ENCODE assay signal across 11 cellular contexts in the genomic region with DNA sequence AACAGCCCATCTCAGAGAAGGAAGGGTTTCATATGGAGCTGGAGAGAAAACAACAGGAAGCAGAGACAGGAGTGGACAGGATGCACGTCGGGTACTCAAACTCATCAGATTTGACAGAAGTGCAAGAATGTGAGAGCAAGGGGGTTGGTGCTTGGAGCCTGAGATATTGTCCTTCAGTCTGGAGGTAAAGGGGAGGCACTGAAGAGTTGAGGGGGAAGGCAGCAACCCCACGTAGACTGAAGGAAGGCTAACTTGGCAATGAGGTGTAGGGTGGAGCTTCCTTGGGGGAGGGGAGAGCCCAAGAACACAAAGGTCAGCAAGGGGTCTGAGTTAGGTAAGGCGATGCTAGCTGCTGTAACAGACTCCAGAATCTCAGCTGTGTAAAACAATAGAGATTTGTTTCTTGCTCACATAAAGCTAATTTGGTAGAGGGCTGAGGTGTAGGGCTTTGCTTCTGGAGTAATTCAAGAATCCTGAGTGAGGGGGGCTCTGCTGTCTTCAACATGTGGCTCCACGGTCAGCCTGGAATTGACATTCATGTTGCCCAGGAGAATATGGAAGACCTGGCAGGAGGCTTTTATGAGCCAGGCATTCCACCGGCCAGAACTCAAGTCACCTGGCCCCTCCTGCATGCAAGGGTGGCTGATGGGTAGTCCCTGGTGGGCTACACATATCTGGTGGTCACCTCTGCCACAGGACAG.
A peak's percentile ranks its signal among the peaks of the same experiment; 100 is the strongest.
DNase-seq lines count a peak whose midpoint lies in the region; ATAC-seq and TF ChIP-seq lines count a peak whose summit lies in the region.
"Had no signal": no experiment of that assay in that cellular context is flagged by ENCODE, and none has a peak within 500 bp of the region (broad histone marks: within the 10 kb centered on the region; RNA-seq: fewer than 3 reads in every experiment).

No MANE protein-coding gene starts in this region.

- H3K9me3 ChIP-seq in heart right ventricle, result peaks cover 0 to 29% (median 13%) of the 10 kb centered on the region in 11 donors
- peaks cover 0 to 13% of the 10 kb centered on the region in 2 donors for H3K9me3 ChIP-seq in muscle layer of duodenum (ENCODE audit: control insufficient read depth in 1 of 2, low read length in 2 of 2)
- H3K9me3 ChIP-seq in transverse colon, result peaks cover 0 to 5% of the 10 kb centered on the region in 2 donors

- peak in 7 of 8 donors; percentile 11 to 39 (median 18) for ATAC-seq in heart right ventricle
- ATAC-seq in GM19397 (IDR thresholded peaks at IDR 0.05; ENCODE audit: unreplicated experiment), result no peak
- no peak for ATAC-seq in HG02840 (IDR thresholded peaks at IDR 0.05; ENCODE audit: low FRiP score, unreplicated experiment)

- TF ChIP-seq CTCF in heart right ventricle (IDR thresholded peaks at IDR 0.05) (no peak), transverse colon (IDR thresholded peaks at IDR 0.05) (no peak)

- TF ChIP-seq EP300 in transverse colon (IDR thresholded peaks at IDR 0.05; ENCODE audit: low read depth), result no peak

- 50 to 57% methylated on average over 6 of the region's 6 CpGs for WGBS in heart right ventricle, 2 donors
- WGBS in transverse colon (ENCODE audit: low coverage in 1 of 2), 2 donors, result 40 to 68% methylated on average over 1 to 6 of the region's 6 CpGs

- H3K4me3 ChIP-seq in heart right ventricle (no peak overlapping the region), muscle layer of duodenum (ENCODE audit: low read depth in 1 of 2, low read length in 2 of 2) (no peak overlapping the region), transverse colon (no peak overlapping the region)

- intact Hi-C loops in heart right ventricle (cut with DNase I) (no loop called here), transverse colon (cut with DNase I; ENCODE audit: low total_unique reads) (loop anchor here (1.0 kb wide), 1 partner anchor 42 kb away; no protein-coding TSS in a partner anchor)

- H3K27me3 ChIP-seq in heart right ventricle (no peaks in the 10 kb centered on the region), muscle layer of duodenum (ENCODE audit: low read depth, low read length) (no peaks in the 10 kb centered on the region), transverse colon (no peaks in the 10 kb centered on the region)

- peaks cover 13 to 48% (median 37%) of the 10 kb centered on the region in 9 donors for H3K4me1 ChIP-seq in heart right ventricle
- peaks cover 11 to 29% of the 10 kb centered on the region in 2 donors for H3K4me1 ChIP-seq in muscle layer of duodenum (ENCODE audit: control insufficient read depth in 1 of 2, insufficient read depth in 2 of 2, low read length in 2 of 2)
- peaks cover 6 to 32% (median 25%) of the 10 kb centered on the region in 4 donors for H3K4me1 ChIP-seq in transverse colon

- no peak for TF ChIP-seq POLR2A in transverse colon (IDR thresholded peaks at IDR 0.05)

- H3K36me3 ChIP-seq in heart right ventricle (no peaks in the 10 kb centered on the region), muscle layer of duodenum (ENCODE audit: control insufficient read depth in 1 of 2, insufficient read depth in 2 of 2, low read length in 2 of 2) (no peaks in the 10 kb centered on the region), transverse colon (no peaks in the 10 kb centered on the region)

- peak overlapping the region; percentile 80 for H3K27ac ChIP-seq in cingulate gyrus (ENCODE audit: low read depth, low read length)
- peak overlapping the region in 9 of 10 donors; percentile 68 to 81 (median 74) for H3K27ac ChIP-seq in heart right ventricle
- H3K27ac ChIP-seq in muscle layer of duodenum (ENCODE audit: low read length), result peak overlapping the region; percentile 62
- H3K27ac ChIP-seq in transverse colon, result peak overlapping the region; percentile 74 to 80 (median 78)
- H3K27ac ChIP-seq: VCaP had no signal

- DNase-seq in heart right ventricle, result no peak
- DNase-seq in transverse colon, result no peak
- no peak for DNase-seq in activated CD4-positive, alpha-beta T cell treated with anti-CD3 and anti-CD28 coated beads for 4 hours
- DNase-seq: activated CD8-positive, alpha-beta memory T cell treated with anti-CD3 and anti-CD28 coated beads, Interleukin-2, amount 50 U/mL, for 48 hours; CD4-positive, CD25-positive, alpha-beta regulatory T cell; NCI-H2171 had no signal

- in situ Hi-C loops in transverse colon (cut with MboI; ENCODE audit: low pct_ligation_motif_present in 1 of 4, low pct_unique_long_range_greater_than_20kb in 1 of 4, low sequenced_read_pairs in 3 of 4), result no loop called here

Comparison
In these comparisons a context has a peak if more than half of its experiments do, and no peak if none do; other contexts are left out.
1. ATAC-seq: peak in heart right ventricle (7 of 8); none in GM19397 (single experiment) and HG02840 (single experiment).
2. Peak in every context shown above with its lines, with median percentiles within 50 percentile points of each other: H3K27ac ChIP-seq.